Comparison of ENCODE assay signal across 35 cellular contexts in the genomic region with DNA sequence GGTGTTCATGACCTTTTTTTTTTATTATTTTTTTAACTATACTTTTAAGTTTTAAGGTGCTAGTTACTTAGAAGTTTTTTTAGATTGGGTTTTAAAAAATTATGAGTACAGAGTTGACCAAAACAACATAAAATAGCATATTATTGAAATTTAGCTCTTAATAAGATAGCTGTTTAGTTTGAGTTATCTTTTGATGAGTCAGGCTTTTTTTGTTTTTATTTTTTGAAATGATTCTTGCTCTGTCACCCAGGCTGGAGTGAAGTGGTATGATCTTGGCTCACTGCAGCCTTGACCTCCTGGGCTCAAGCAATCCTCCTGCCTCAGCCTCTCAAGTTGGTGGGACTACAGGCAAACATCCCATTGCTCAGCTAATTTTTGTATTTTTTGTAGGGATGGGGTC. TPM values are rescaled to one million over a fixed set of nuclear protein-coding genes. Genes with fewer than 3 reads are reported as not detected.
"Had no signal": no experiment of that assay in that cellular context is flagged by ENCODE, and none has a peak within 500 bp of the region (broad histone marks: within the 10 kb centered on the region; RNA-seq: fewer than 3 reads in every experiment).

No MANE protein-coding gene starts in this region.

- H3K4me3 ChIP-seq: adrenal gland, body of pancreas, breast epithelium had no signal

- H3K27me3 ChIP-seq: adrenal gland, body of pancreas, brain microvascular endothelial cell, breast epithelium had no signal

- H3K4me1 ChIP-seq: adrenal gland, body of pancreas had no signal

- H3K27ac ChIP-seq: adrenal gland, body of pancreas, brain microvascular endothelial cell, breast epithelium had no signal

- DNase-seq: activated B cell treated with CpG ODN at 0.5 μM for 24 hours; activated CD4-positive, alpha-beta memory T cell treated with anti-CD3 and anti-CD28 coated beads for 36 hours; activated CD4-positive, alpha-beta T cell treated with anti-CD3 and anti-CD28 coated beads for 4 hours; activated CD4-positive, alpha-beta T cell treated with anti-CD3 and anti-CD28 coated beads, Interleukin-2, amount 10 ng/mL, durations not matched to agents 24 days and 14 days; activated CD4-positive, alpha-beta T cell treated with anti-CD3 and anti-CD28 coated beads, Interleukin-2, amount 50 U/mL, for 1 hour; activated CD4-positive, alpha-beta T cell treated with anti-CD3 and anti-CD28 coated beads, Interleukin-2, amount 50 U/mL, for 4 hours; activated CD4-positive, CD25-positive, alpha-beta regulatory T cell treated with anti-CD3 and anti-CD28 coated beads, Interleukin-2, amount 50 U/mL, for 72 hours; activated CD8-positive, alpha-beta memory T cell treated with anti-CD3 and anti-CD28 coated beads, Interleukin-2, amount 50 U/mL, for 4 hours; activated CD8-positive, alpha-beta T cell treated with anti-CD3 and anti-CD28 coated beads for 36 hours; activated effector memory CD4-positive, alpha-beta T cell treated with anti-CD3 and anti-CD28 coated beads, Interleukin-2, amount 50 U/mL, for 16 hours; activated gamma-delta T cell treated with Interleukin-2 at 50 U/mL for 16 hours; activated naive CD4-positive, alpha-beta T cell; activated naive CD4-positive, alpha-beta T cell treated with anti-CD3 and anti-CD28 coated beads for 36 hours; activated naive CD4-positive, alpha-beta T cell treated with anti-CD3 and anti-CD28 coated beads, Interleukin-2, amount 50 U/mL, for 16 hours; activated naive CD8-positive, alpha-beta T cell treated with anti-CD3 and anti-CD28 coated beads for 36 hours; activated T-cell treated with anti-CD3 and anti-CD28 coated beads for 4 hours; activated T-cell treated with anti-CD3 and anti-CD28 coated beads, Interleukin-2, amount 50 U/mL, for 1 hour; activated T-cell treated with anti-CD3 and anti-CD28 coated beads, Interleukin-2, amount 50 U/mL, for 4 hours; activated T-cell treated with anti-CD3 and anti-CD28 coated beads, Interleukin-2, amount 50 U/mL, for 72 hours; adrenal gland; amniotic stem cell; body of pancreas; brain microvascular endothelial cell; caudate nucleus; cerebellar nuclear complex; T-helper 2 cell; T-helper 9 cell had no signal

- FAIRE-seq: astrocyte, TTC549 had no signal

- ATAC-seq: activated CD8-positive, alpha-beta T cell treated with anti-CD3 and anti-CD28 coated beads for 36 hours; activated naive CD4-positive, alpha-beta T cell treated with anti-CD3 and anti-CD28 coated beads, Interleukin-2, amount 50 U/mL, for 72 hours; activated T-cell treated with anti-CD3 and anti-CD28 coated beads, Interleukin-2, amount 50 U/mL, for 4 hours; activated T-cell treated with anti-CD3 and anti-CD28 coated beads, Interleukin-2, amount 50 U/mL, for 72 hours; activated T-helper 17 cell treated with anti-CD3 and anti-CD28 coated beads, Interleukin-2, amount 50 U/mL, for 72 hours; body of pancreas had no signal

- H3K36me3 ChIP-seq: adrenal gland, brain microvascular endothelial cell, breast epithelium had no signal

- H3K9me3 ChIP-seq: adrenal gland, body of pancreas, breast epithelium had no signal

RNA-seq across cellular contexts. Expression of gene ZNF750, which starts 13.6 kb away (rescaled TPM):
- total RNA-seq: activated B cell treated with CpG ODN at 0.5 μM for 24 hours; activated CD4-positive, alpha-beta memory T cell treated with anti-CD3 and anti-CD28 coated beads for 36 hours; activated CD4-positive, alpha-beta T cell treated with anti-CD3 and anti-CD28 coated beads, Interleukin-2, amount 10 ng/mL, durations not matched to agents 24 days and 14 days; activated CD8-positive, alpha-beta memory T cell treated with anti-CD3 and anti-CD28 coated beads for 36 hours; activated CD8-positive, alpha-beta T cell treated with anti-CD3 and anti-CD28 coated beads for 36 hours; activated naive CD4-positive, alpha-beta T cell treated with anti-CD3 and anti-CD28 coated beads for 36 hours; activated naive CD4-positive, alpha-beta T cell treated with anti-CD3 and anti-CD28 coated beads, Interleukin-2, amount 50 U/mL, for 72 hours; activated naive CD8-positive, alpha-beta T cell treated with anti-CD3 and anti-CD28 coated beads for 36 hours; activated T-cell treated with anti-CD3 and anti-CD28 coated beads, Interleukin-2, amount 50 U/mL, for 4 hours; activated T-cell treated with anti-CD3 and anti-CD28 coated beads, Interleukin-2, amount 50 U/mL, for 72 hours; activated T-helper 1 cell treated with anti-CD3 and anti-CD28 coated beads, Interleukin-12 subunit alpha, Interleukin-12 subunit beta, Interleukin-2, Interleukin-4 antibody, amounts not matched to agents 30 ng/mL and 10 ng/mL and 1 ng/mL, durations not matched to agents 14 hours and 24 hours and 36 hours; activated T-helper 17 cell treated with anti-CD3 and anti-CD28 coated beads, Interleukin-2, amount 50 U/mL, for 72 hours; body of pancreas; chondrocyte had no signal
